8 cellular contexts compared by ENCODE assay signal in the genomic region with DNA sequence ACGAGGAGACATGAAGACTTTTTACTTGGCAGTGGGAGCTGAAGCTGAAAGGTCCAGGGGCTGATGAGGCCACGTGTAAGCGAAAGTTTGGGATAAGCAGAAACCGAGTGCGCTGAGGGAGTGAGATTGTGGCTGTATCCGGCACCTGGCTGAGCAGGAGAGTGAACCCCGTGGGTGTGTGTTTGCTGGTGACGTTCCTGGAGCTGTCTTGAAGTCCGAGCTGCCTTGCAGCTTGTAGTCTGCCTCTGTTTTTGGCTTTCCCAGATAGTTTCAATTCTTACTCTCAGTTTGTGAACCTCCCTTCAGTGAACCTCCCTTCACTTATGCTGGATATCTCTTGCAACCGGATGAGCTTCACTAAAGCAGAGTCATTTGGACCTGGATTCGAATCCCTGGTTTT. TPM values are rescaled to one million over a fixed set of nuclear protein-coding genes. Genes with fewer than 3 reads are reported as not detected.
DNase-seq lines count a peak whose midpoint lies in the region; ATAC-seq, FAIRE-seq and TF ChIP-seq lines count a peak whose summit lies in the region.
"Not testable (repeated sequence)": the region's sequence is repeated elsewhere in the genome, so short reads cannot be mapped to it uniquely, and the experiment has no call there.

No MANE protein-coding gene starts in this region.

- H2BK15ac ChIP-seq in mesendoderm (replicated peaks; ENCODE audit: low read depth), result not testable (repeated sequence)

- CTCF ChIA-PET in CD4-positive, alpha-beta T cell (lab: Charles Lee); HEK293 (lab: Yijun Ruan, JAX); WTC11 (lab: Charles Lee); activated CD8-positive, alpha-beta memory T cell treated with anti-CD3 and anti-CD28 coated beads, Interleukin-2, amount 10 ng/mL, durations not matched to agents 7 days and 5 days (lab: Charles Lee); activated naive CD4-positive, alpha-beta T cell treated with anti-CD3 and anti-CD28 coated beads for 36 hours (lab: Charles Lee); GM12878 (lab: Yijun Ruan, JAX): not testable (repeated sequence)

- peaks cover 0 to 16% of the 10 kb centered on the region in 2 experiments; a peak in 2 of 3 replicates for H3K36me3 ChIP-seq in HEK293 (ENCODE audit: control insufficient read depth in 2 of 2, insufficient read depth in 1 of 2, low read length in 2 of 2)
- H3K36me3 ChIP-seq in OCI-LY1 (ENCODE audit: insufficient read depth, low read length), result peaks cover 15% of the 10 kb centered on the region
- not testable (repeated sequence) for H3K36me3 ChIP-seq in GM12878 (ENCODE audit: control insufficient read depth in 2 of 2, insufficient read depth in 2 of 2, low read length in 1 of 2); mesendoderm (ENCODE audit: control insufficient read depth, insufficient read depth, low read length)

- not testable (repeated sequence) for H3K27ac Mint-ChIP-seq in CD4-positive, alpha-beta T cell; WTC11; activated naive CD4-positive, alpha-beta T cell treated with anti-CD3 and anti-CD28 coated beads for 36 hours
- peak overlapping the region; percentile 15 for H3K27ac Mint-ChIP-seq in activated CD8-positive, alpha-beta memory T cell treated with anti-CD3 and anti-CD28 coated beads, Interleukin-2, amount 10 ng/mL, durations not matched to agents 7 days and 5 days

- not testable (repeated sequence) for H3K18ac ChIP-seq in mesendoderm (ENCODE audit: low read length)

- not testable (repeated sequence) for H2AK5ac ChIP-seq in mesendoderm (ENCODE audit: low read length)

- in situ Hi-C loops in GM12878 (cut with MboI), result not testable (repeated sequence)

- H3K9me2 ChIP-seq in OCI-LY1 (ENCODE audit: low read depth, low read length), result not testable (repeated sequence)

- not testable (repeated sequence) for H2AFZ ChIP-seq in OCI-LY1 (ENCODE audit: low read length); GM12878 (ENCODE audit: control insufficient read depth, low read depth, low read length)

- not testable (repeated sequence) for FAIRE-seq in GM12878 (lab: Jason Lieb, UNC)

- 93% methylated on average over 9 of the region's 11 CpGs for WGBS in GM12878 (ENCODE audit: insufficient coverage, insufficient replicate concordance, low lambda C conversion rate, missing lambda C conversion rate)
- WGBS in mesendoderm (ENCODE audit: extremely low coverage, insufficient coverage, low lambda C conversion rate), result no CpG with 5 or more reads among the region's 11 CpGs

- not testable (repeated sequence) for H3K23ac ChIP-seq in mesendoderm (ENCODE audit: low read length)

- not testable (repeated sequence) for DNase-seq in CD4-positive, alpha-beta T cell; WTC11 (ENCODE audit: low spot score); activated CD8-positive, alpha-beta memory T cell treated with anti-CD3 and anti-CD28 coated beads, Interleukin-2, amount 10 ng/mL, durations not matched to agents 7 days and 5 days; activated naive CD4-positive, alpha-beta T cell treated with anti-CD3 and anti-CD28 coated beads for 36 hours; GM12878 (ENCODE audit: low read depth, low spot score); mesendoderm

- not testable (repeated sequence) for H3K4me3 ChIP-seq in HEK293 (ENCODE audit: low read depth, low read length); OCI-LY1 (ENCODE audit: low read depth, low read length, poor library complexity, severe bottlenecking); mesendoderm (ENCODE audit: low read length)
- H3K4me3 ChIP-seq in GM12878, result 0 out of 2 replicates have a peak overlapping the region, but pooled peaks have one; percentile 1

- SMC1A ChIA-PET in GM12878 (lab: Charles Lee; ENCODE audit: uncharacterized antibody, unreplicated experiment), result not testable (repeated sequence)

- TF ChIP-seq EP300 in GM12878 (IDR thresholded peaks at IDR 0.05; ENCODE audit: borderline replicate concordance in 1 of 2, control insufficient read depth in 1 of 2, low read depth in 2 of 2, low read length in 2 of 2), result not testable (repeated sequence)

- H3F3A ChIP-seq in OCI-LY1 (ENCODE audit: insufficient read depth, low read length), result not testable (repeated sequence)

- H3K79me1 ChIP-seq in mesendoderm (ENCODE audit: low read length), result not testable (repeated sequence)

- not testable (repeated sequence) for H4K5ac ChIP-seq in mesendoderm (ENCODE audit: low read length)

- intact Hi-C loops in CD4-positive, alpha-beta T cell (cut with DNase I, micrococcal nuclease), result loop anchor here in 1 of 2 experiments (10.0 kb wide), 2 partner anchors 249 to 1599 kb away; a partner anchor contains a TSS
- intact Hi-C loops in activated naive CD4-positive, alpha-beta T cell treated with anti-CD3 and anti-CD28 coated beads for 36 hours (cut with micrococcal nuclease), result loop anchor here (10.0 kb wide), 2 partner anchors 129 to 1199 kb away; no protein-coding TSS in a partner anchor
- intact Hi-C loops in GM12878 (cut with micrococcal nuclease; ENCODE audit: unreplicated experiment), result not testable (repeated sequence)

- H3K4me1 Mint-ChIP-seq in CD4-positive, alpha-beta T cell (ENCODE audit: low read depth), result peaks cover 44% of the 10 kb centered on the region
- peaks cover 57% of the 10 kb centered on the region for H3K4me1 Mint-ChIP-seq in WTC11
- H3K4me1 Mint-ChIP-seq in activated CD8-positive, alpha-beta memory T cell treated with anti-CD3 and anti-CD28 coated beads, Interleukin-2, amount 10 ng/mL, durations not matched to agents 7 days and 5 days, result peaks cover 61% of the 10 kb centered on the region
- peaks cover 27% of the 10 kb centered on the region for H3K4me1 Mint-ChIP-seq in activated naive CD4-positive, alpha-beta T cell treated with anti-CD3 and anti-CD28 coated beads for 36 hours (ENCODE audit: low read depth)

- H3K9me3 Mint-ChIP-seq in CD4-positive, alpha-beta T cell; WTC11; activated CD8-positive, alpha-beta memory T cell treated with anti-CD3 and anti-CD28 coated beads, Interleukin-2, amount 10 ng/mL, durations not matched to agents 7 days and 5 days (ENCODE audit: low read depth); activated naive CD4-positive, alpha-beta T cell treated with anti-CD3 and anti-CD28 coated beads for 36 hours: not testable (repeated sequence)

- H3K9me3 ChIP-seq in CD4-positive, alpha-beta T cell (ENCODE audit: control insufficient read depth, low read length); HEK293 (ENCODE audit: control insufficient read depth, insufficient read depth, low read depth, low read length); OCI-LY1 (ENCODE audit: low read length); GM12878 (replicated peaks; ENCODE audit: control insufficient read depth, insufficient read depth, low read length): not testable (repeated sequence)

- peak overlapping the region; percentile 15 for H3K4me3 Mint-ChIP-seq in CD4-positive, alpha-beta T cell
- H3K4me3 Mint-ChIP-seq in WTC11, result peak overlapping the region; percentile 18
- not testable (repeated sequence) for H3K4me3 Mint-ChIP-seq in activated CD8-positive, alpha-beta memory T cell treated with anti-CD3 and anti-CD28 coated beads, Interleukin-2, amount 10 ng/mL, durations not matched to agents 7 days and 5 days
- H3K4me3 Mint-ChIP-seq in activated naive CD4-positive, alpha-beta T cell treated with anti-CD3 and anti-CD28 coated beads for 36 hours, result peak overlapping the region; percentile 27

- peaks cover 24% of the 10 kb centered on the region for H3K36me3 Mint-ChIP-seq in CD4-positive, alpha-beta T cell (ENCODE audit: low read depth)
- peaks cover 19% of the 10 kb centered on the region for H3K36me3 Mint-ChIP-seq in WTC11
- H3K36me3 Mint-ChIP-seq in activated CD8-positive, alpha-beta memory T cell treated with anti-CD3 and anti-CD28 coated beads, Interleukin-2, amount 10 ng/mL, durations not matched to agents 7 days and 5 days, result peaks cover 26% of the 10 kb centered on the region
- peaks cover 30% of the 10 kb centered on the region for H3K36me3 Mint-ChIP-seq in activated naive CD4-positive, alpha-beta T cell treated with anti-CD3 and anti-CD28 coated beads for 36 hours (ENCODE audit: low read depth)

- H2BK120ac ChIP-seq in mesendoderm (ENCODE audit: low read depth, low read length), result not testable (repeated sequence)

- peak overlapping the region; percentile 56 for H3K56ac ChIP-seq in mesendoderm (ENCODE audit: low read length)

- H3K27ac ChIP-seq in CD4-positive, alpha-beta T cell (ENCODE audit: low read depth, low read length); HEK293 (ENCODE audit: extremely low read depth, low read depth, low read length); OCI-LY1 (ENCODE audit: low read depth, low read length, poor library complexity, severe bottlenecking); GM12878 (ENCODE audit: control insufficient read depth, insufficient read depth); mesendoderm (ENCODE audit: low read depth, low read length): not testable (repeated sequence)

- H3K27me3 ChIP-seq in CD4-positive, alpha-beta T cell (ENCODE audit: control insufficient read depth, insufficient read depth, low read length); OCI-LY1 (ENCODE audit: insufficient read depth, low read length); GM12878 (replicated peaks in 1 of 2; ENCODE audit: control insufficient read depth in 2 of 2, insufficient read depth in 2 of 2, low read length in 1 of 2); mesendoderm (ENCODE audit: insufficient read depth, low read length, poor library complexity): not testable (repeated sequence)

- not testable (repeated sequence) for H3K27me3 Mint-ChIP-seq in CD4-positive, alpha-beta T cell; WTC11 (ENCODE audit: low read depth); activated CD8-positive, alpha-beta memory T cell treated with anti-CD3 and anti-CD28 coated beads, Interleukin-2, amount 10 ng/mL, durations not matched to agents 7 days and 5 days; activated naive CD4-positive, alpha-beta T cell treated with anti-CD3 and anti-CD28 coated beads for 36 hours (ENCODE audit: low read depth)

- not testable (repeated sequence) for BruUV-seq in GM12878 (replicated peaks; lab: Mats Ljungman, UMichigan)

- H3K4ac ChIP-seq in mesendoderm (ENCODE audit: low read depth, low read length), result not testable (repeated sequence)

- H2BK5ac ChIP-seq in mesendoderm (ENCODE audit: low read length), result not testable (repeated sequence)

- TF ChIP-seq RAD21 in GM12878 (IDR thresholded peaks at IDR 0.05; ENCODE audit: insufficient read depth, low read depth, low read length), result not testable (repeated sequence)

- not testable (repeated sequence) for H4K8ac ChIP-seq in mesendoderm (ENCODE audit: low read depth, low read length)

- H3K79me2 ChIP-seq in OCI-LY1 (ENCODE audit: insufficient read depth, low read length) (peaks cover 27% of the 10 kb centered on the region), GM12878 (ENCODE audit: control insufficient read depth, insufficient read depth, low read length) (peaks cover 23% of the 10 kb centered on the region), mesendoderm (ENCODE audit: control insufficient read depth, insufficient read depth, low read length) (peaks cover 15% of the 10 kb centered on the region)

- H3K4me1 ChIP-seq in HEK293 (ENCODE audit: control insufficient read depth, insufficient read depth, low read length); GM12878 (ENCODE audit: control insufficient read depth, insufficient read depth, low read length); mesendoderm (ENCODE audit: control insufficient read depth, low read depth, low read length): not testable (repeated sequence)
- H3K4me1 ChIP-seq in OCI-LY1 (ENCODE audit: insufficient read depth, low read length, severe bottlenecking), result peaks cover 23% of the 10 kb centered on the region

- POLR2A ChIA-PET in CD4-positive, alpha-beta T cell (lab: Charles Lee); HEK293 (lab: Yijun Ruan, JAX); WTC11 (lab: Charles Lee); GM12878 (lab: Charles Lee): not testable (repeated sequence)

- H3K4me2 ChIP-seq in OCI-LY1 (ENCODE audit: low read length), result peak overlapping the region; percentile 36; the same call in 1 of the 2 replicates
- H3K4me2 ChIP-seq in GM12878 (ENCODE audit: control insufficient read depth, insufficient read depth), result peak overlapping the region; percentile 1
- H3K4me2 ChIP-seq in mesendoderm (ENCODE audit: low read length), result not testable (repeated sequence)

- ATAC-seq in CD4-positive, alpha-beta T cell (ENCODE audit: poor library complexity); WTC11; activated CD8-positive, alpha-beta memory T cell treated with anti-CD3 and anti-CD28 coated beads, Interleukin-2, amount 10 ng/mL, durations not matched to agents 7 days and 5 days; GM12878: not testable (repeated sequence)

- H4K20me1 ChIP-seq in OCI-LY1 (ENCODE audit: insufficient read depth, low read length); GM12878 (ENCODE audit: control insufficient read depth, insufficient read depth): not testable (repeated sequence)

- TF ChIP-seq POLR2A in GM12878 (IDR thresholded peaks at IDR 0.05; ENCODE audit: low read depth, low read length), result not testable (repeated sequence)

- not testable (repeated sequence) for TF ChIP-seq CTCF in CD4-positive, alpha-beta T cell (IDR thresholded peaks at IDR 0.05); HEK293 (tag by site-specific recombination; IDR thresholded peaks at IDR 0.05); OCI-LY1 (IDR thresholded peaks at IDR 0.05; ENCODE audit: low read length); WTC11 (IDR thresholded peaks at IDR 0.05); GM12878 (IDR thresholded peaks at IDR 0.05 in 2 of 3, conservative IDR thresholded peaks at IDR 0.05 in 1 of 3; ENCODE audit: control insufficient read depth in 2 of 3, extremely low read depth in 1 of 3, insufficient read depth in 1 of 3, low read depth in 3 of 3, low read length in 3 of 3)

- RAD21 ChIA-PET in GM12878 (lab: Charles Lee; ENCODE audit: unreplicated experiment), result not testable (repeated sequence)

- not testable (repeated sequence) for H3K9ac ChIP-seq in OCI-LY1 (ENCODE audit: low read length); GM12878 (ENCODE audit: control insufficient read depth, insufficient read depth, low read length); mesendoderm (ENCODE audit: low read length)

RNA-seq across cellular contexts. Expression of a gene that starts 2.5 kb away (rescaled TPM):
- total RNA-seq in CD4-positive, alpha-beta T cell, result 10 to 100 TPM; 61.9 to 63.8 TPM
- 179 to 219 TPM (median 186 TPM) in 3 replicates for total RNA-seq in WTC11 (2021)
- total RNA-seq in activated CD8-positive, alpha-beta memory T cell treated with anti-CD3 and anti-CD28 coated beads, Interleukin-2, amount 10 ng/mL, durations not matched to agents 7 days and 5 days, result 100 to 1,000 TPM; 176 to 240 TPM
- total RNA-seq in activated naive CD4-positive, alpha-beta T cell treated with anti-CD3 and anti-CD28 coated beads for 36 hours, result 100 to 1,000 TPM; 136 to 155 TPM
- total RNA-seq in GM12878 (2013; cell fraction: nucleolus; rRNA removed), result 187 and 199 TPM in 2 replicates
- total RNA-seq in GM12878 (2014; rRNA removed), result 42.0 and 53.6 TPM in 2 replicates
- 27.0 and 31.6 TPM in 2 replicates for total RNA-seq in GM12878 (2014; rRNA removed; fragmentation: Illumina TruSeq; extraction: Trizol)
- 79.3 and 94.2 TPM in 2 replicates for total RNA-seq in GM12878 (2021)
- 43.4 TPM for polyA plus RNA-seq in GM12878 (2011; ENCODE audit: low read depth)
- polyA plus RNA-seq in GM12878 (2011; rRNA removed), result 27.9 and 38.9 TPM in 2 replicates
- 25.3 and 37.5 TPM in 2 replicates for polyA plus RNA-seq in GM12878 (2011; cell fraction: cytosol; rRNA removed)
- 280 and 327 TPM in 2 replicates for polyA plus RNA-seq in GM12878 (2011; cell fraction: nucleus; rRNA removed)
- 46.8 and 56.7 TPM in 2 replicates for polyA plus RNA-seq in GM12878 (2012)
- 17.8 and 31.9 TPM in 2 replicates for polyA plus RNA-seq in GM12878 (2014; fragmentation: Illumina TruSeq; extraction: Trizol)
- polyA plus RNA-seq in GM12878 (2014; fragmentation: Nextera tagmentation; extraction: Ambion mirVana), result 1 to 10 TPM; 3.8 to 4.8 TPM
- 58.7 and 66.2 TPM in 2 replicates for polyA plus RNA-seq in GM12878 (2014; rRNA removed)
- 10 to 100 TPM; 56.5 to 62.5 TPM for polyA plus RNA-seq in GM12878 (2016; fragmentation: Nextera tagmentation; extraction: Ambion mirVana)
- 45.4 and 50.4 TPM in 2 replicates for polyA minus RNA-seq in GM12878 (2011; rRNA and poly(A)+ RNA removed)
- polyA minus RNA-seq in GM12878 (2011; cell fraction: cytosol; rRNA and poly(A)+ RNA removed), result 15.4 and 20.2 TPM in 2 replicates
- polyA minus RNA-seq in GM12878 (2011; cell fraction: nucleus; rRNA and poly(A)+ RNA removed), result 86.9 and 156 TPM in 2 replicates
- polyA plus RNA-seq in mesendoderm (2013, experiment 1 of 2), result 34.5 TPM
- 34.8 TPM for polyA plus RNA-seq in mesendoderm (2013, experiment 2 of 2)
